In genomic region chr14:76715102-76715926, GRCh38 we compare ENCODE assay signal across 10 cellular contexts. TPM values are rescaled to one million over a fixed set of nuclear protein-coding genes. Genes with fewer than 3 reads are reported as not detected.
DNase-seq lines count a peak whose midpoint lies in the region; ATAC-seq, FAIRE-seq and TF ChIP-seq lines count a peak whose summit lies in the region.
"Had no signal": no experiment of that assay in that cellular context is flagged by ENCODE, and none has a peak within 500 bp of the region (broad histone marks: within the 10 kb centered on the region; RNA-seq: fewer than 3 reads in every experiment).

No MANE protein-coding gene starts in this region.

- intact Hi-C loops in kidney (cut with DNase I) (no loop called here), PC-9 (cut with micrococcal nuclease; ENCODE audit: unreplicated experiment) (no loop called here)

- H3K27me3 ChIP-seq in MM.1S (replicated peaks; ENCODE audit: insufficient read depth, low read length) = no peaks in the 10 kb centered on the region
- peaks cover 96% of the 10 kb centered on the region for H3K27me3 ChIP-seq in PC-9 (ENCODE audit: insufficient read depth, low read depth)

- H3K4me3 ChIP-seq in AG10803 (ENCODE audit: low read length) (no peak overlapping the region), cardiac fibroblast (replicated peaks in 1 of 2; ENCODE audit: low read depth in 2 of 2, low read length in 2 of 2) (no peak overlapping the region), kidney (ENCODE audit: low read length in 2 of 2) (no peak overlapping the region), MM.1S (ENCODE audit: low read length) (no peak overlapping the region), PC-9 (no peak overlapping the region)

- no peaks in the 10 kb centered on the region for H3K9me3 ChIP-seq in kidney (ENCODE audit: control insufficient read depth in 1 of 2, low read length in 2 of 2)
- no peaks in the 10 kb centered on the region for H3K9me3 ChIP-seq in MM.1S (replicated peaks; ENCODE audit: insufficient read depth, low read length)
- H3K9me3 ChIP-seq in PC-9 (ENCODE audit: insufficient read depth, low read depth) = no peaks in the 10 kb centered on the region

- no peak for FAIRE-seq in kidney (lab: Jason Lieb, UNC)
- FAIRE-seq: H54 had no signal

- H4K20me1 ChIP-seq in MM.1S (ENCODE audit: insufficient read depth, low read length) (no peaks in the 10 kb centered on the region), PC-9 (ENCODE audit: insufficient read depth) (no peaks in the 10 kb centered on the region)

- H3K9me2 ChIP-seq in MM.1S (replicated peaks; ENCODE audit: insufficient read depth, low read length) (no peaks in the 10 kb centered on the region), PC-9 (ENCODE audit: insufficient read depth) (no peaks in the 10 kb centered on the region)

- peaks cover 0 to 6% of the 10 kb centered on the region in 2 donors for H3K4me1 ChIP-seq in kidney (ENCODE audit: control insufficient read depth in 1 of 2, insufficient read depth in 1 of 2, low read depth in 1 of 2, low read length in 2 of 2)
- peaks cover 6% of the 10 kb centered on the region for H3K4me1 ChIP-seq in MM.1S (ENCODE audit: low read length)
- H3K4me1 ChIP-seq in PC-9 (replicated peaks; ENCODE audit: insufficient read depth) = no peaks in the 10 kb centered on the region

- H3K27ac ChIP-seq in kidney (ENCODE audit: low read depth in 2 of 2, low read length in 2 of 2) = peak overlapping the region; percentile 13 to 36
- H3K27ac ChIP-seq in MM.1S (ENCODE audit: low read length) = no peak overlapping the region
- H3K27ac ChIP-seq in PC-9 = no peak overlapping the region

- no peak for ATAC-seq in GM18511 (IDR thresholded peaks at IDR 0.05; ENCODE audit: unreplicated experiment)

- 0 out of 2 replicates have a peak, but pooled peaks cover 1% of the 10 kb centered on the region for H3F3A ChIP-seq in MM.1S (ENCODE audit: insufficient read depth, low read length)
- H3F3A ChIP-seq in PC-9 (ENCODE audit: insufficient read depth, low read depth) = no peaks in the 10 kb centered on the region

- no peaks in the 10 kb centered on the region for H3K79me2 ChIP-seq in MM.1S (ENCODE audit: low read length)
- no peaks in the 10 kb centered on the region for H3K79me2 ChIP-seq in PC-9 (ENCODE audit: low read depth)

- H3K9ac ChIP-seq in kidney (ENCODE audit: low read length in 2 of 2) = no peak overlapping the region
- H3K9ac ChIP-seq in MM.1S (ENCODE audit: low read length) = no peak overlapping the region

- DNase-seq in AG10803 (ENCODE audit: low read depth) (peak; percentile 14), NCI-H1694 (lab: John Stamatoyannopoulos, UW) (peak; percentile 81), cardiac fibroblast (ENCODE audit: low read depth in 2 of 2) (peak; percentile 33 to 47), kidney (no peak), GDM1 (lab: John Stamatoyannopoulos, UW) (no peak), MM.1S (no peak), PC-9 (no peak)
- DNase-seq: amniotic stem cell had no signal

- BruUV-seq in PC-9 (replicated peaks; lab: Mats Ljungman, UMichigan) = no TSS peak

- POLR2A ChIA-PET in PC-9 (lab: Charles Lee; ENCODE audit: unreplicated experiment) = interaction anchor here (0.6 kb wide), 1 partner anchor 74 kb away, joined by 6 read pairs; no protein-coding TSS in a partner anchor

- H3K36me3 ChIP-seq in kidney (ENCODE audit: control insufficient read depth in 1 of 2, insufficient read depth in 2 of 2, low read length in 2 of 2) (no peaks in the 10 kb centered on the region), MM.1S (replicated peaks; ENCODE audit: insufficient read depth, low read length) (no peaks in the 10 kb centered on the region), PC-9 (ENCODE audit: low read depth) (no peaks in the 10 kb centered on the region)

- TF ChIP-seq CTCF in AG10803 (conservative IDR thresholded peaks at IDR 0.05; ENCODE audit: low read length) (no peak), cardiac fibroblast (IDR thresholded peaks at IDR 0.05; ENCODE audit: low read depth, low read length) (no peak), kidney (IDR thresholded peaks at IDR 0.05; ENCODE audit: borderline replicate concordance, extremely low read depth, insufficient read depth) (no peak), MM.1S (IDR thresholded peaks at IDR 0.05; ENCODE audit: low read length) (no peak), PC-9 (conservative IDR thresholded peaks at IDR 0.05) (no peak)

- H2AFZ ChIP-seq in MM.1S (ENCODE audit: low read length) (no peak overlapping the region), PC-9 (no peak overlapping the region)

- CTCF ChIA-PET in PC-9 (lab: Charles Lee) = interaction anchor here (0.6 to 1.0 kb wide), 2 partner anchors 14 to 668 kb away, joined by 4 to 5 read pairs; no protein-coding TSS in a partner anchor

- H3K4me2 ChIP-seq in MM.1S (ENCODE audit: low read depth, low read length) (no peak overlapping the region), PC-9 (no peak overlapping the region)

RNA-seq across cellular contexts. Expression of gene VASH1, which starts 46.0 kb away (rescaled TPM):
- total RNA-seq in kidney (14.7 TPM), PC-9 (2021) (4.3 and 7.4 TPM in 2 replicates)
- 4.1 TPM for polyA plus RNA-seq in kidney (ENCODE audit: insufficient read depth, low read depth, low replicate concordance)

Comparison
In these comparisons a context has a peak if more than half of its experiments do, and no peak if none do; other contexts are left out.
1. DNase-seq: peak in AG10803 (single experiment), NCI-H1694 (single experiment) and cardiac fibroblast (2 of 2); none in kidney (single experiment), GDM1 (single experiment), MM.1S (single experiment) and PC-9 (0 of 2).
2. H3K27ac ChIP-seq: peak in kidney (2 of 2); none in MM.1S (single experiment) and PC-9 (single experiment).